In genomic region chr1:114043046-114043445, GRCh38 we compare ENCODE assay signal across 21 cellular contexts.
"Had no signal": no experiment of that assay in that cellular context is flagged by ENCODE, and none has a peak within 500 bp of the region (broad histone marks: within the 10 kb centered on the region; RNA-seq: fewer than 3 reads in every experiment).

No MANE protein-coding gene starts in this region.

- H3K27me3 ChIP-seq: colonic mucosa, gastrocnemius medialis, left lung, thyroid gland had no signal

- H3K27ac ChIP-seq: colonic mucosa, gastrocnemius medialis, left lung, neutrophil, psoas muscle, suprapubic skin, thyroid gland had no signal

- H3K36me3 Mint-ChIP-seq: type B pancreatic cell had no signal

- H3K9me3 ChIP-seq: colonic mucosa, gastrocnemius medialis, left lung, neutrophil, psoas muscle, suprapubic skin, thyroid gland had no signal

- ATAC-seq: esophagus mucosa; gastrocnemius medialis; naive thymus-derived CD4-positive, alpha-beta T cell; psoas muscle had no signal

- H3K4me1 ChIP-seq: colonic mucosa, gastrocnemius medialis, psoas muscle, suprapubic skin, thyroid gland had no signal

- H3K27ac Mint-ChIP-seq: endodermal cell; naive thymus-derived CD4-positive, alpha-beta T cell; nephron progenitor cell; type B pancreatic cell had no signal

- DNase-seq: colonic mucosa; dermis blood vessel endothelial cell; effector CD4-positive, alpha-beta T cell; endodermal cell; gastrocnemius medialis; heart right ventricle; islet precursor cell; left lung; mesendoderm; naive thymus-derived CD4-positive, alpha-beta T cell; nephron progenitor cell; psoas muscle; retina; small intestine; stimulated activated CD4-positive, alpha-beta T cell treated with anti-CD3 and anti-CD28 coated beads, Interleukin-12 subunit alpha, Interleukin-12 subunit beta, amount 100 ng/mL, for 4 hours; stimulated activated naive CD4-positive, alpha-beta T cell treated with Interleukin-2 at 50 U/mL for 16 hours; thyroid gland had no signal

- H3K4me3 Mint-ChIP-seq: endodermal cell; naive thymus-derived CD4-positive, alpha-beta T cell; nephron progenitor cell; type B pancreatic cell had no signal

- H3K27me3 Mint-ChIP-seq: type B pancreatic cell had no signal

- H3K4me3 ChIP-seq: colonic mucosa, gastrocnemius medialis, heart right ventricle, left lung, psoas muscle, suprapubic skin, thyroid gland had no signal

- H3K36me3 ChIP-seq: colonic mucosa, gastrocnemius medialis, heart right ventricle, left lung, neutrophil, suprapubic skin, thyroid gland had no signal
